9 cellular contexts compared by ENCODE assay signal in genomic region chr2:173264603-173265366, GRCh38.
DNase-seq lines count a peak whose midpoint lies in the region; ATAC-seq and TF ChIP-seq lines count a peak whose summit lies in the region.
"Had no signal": no experiment of that assay in that cellular context is flagged by ENCODE, and none has a peak within 500 bp of the region (broad histone marks: within the 10 kb centered on the region; RNA-seq: fewer than 3 reads in every experiment).

No MANE protein-coding gene starts in this region.

- H3K4me1 Mint-ChIP-seq in activated CD4-positive, alpha-beta memory T cell treated with anti-CD3 and anti-CD28 coated beads for 36 hours (ENCODE audit: low read depth): peaks cover 12% of the 10 kb centered on the region
- H3K4me1 Mint-ChIP-seq in naive thymus-derived CD8-positive, alpha-beta T cell: peaks cover 9 to 21% (median 18%) of the 10 kb centered on the region in 4 donors

- H3K4me3 ChIP-seq in colonic mucosa: no peak overlapping the region

- H3K27me3 ChIP-seq in colonic mucosa: no peaks in the 10 kb centered on the region

- ATAC-seq in GM19452 (IDR thresholded peaks at IDR 0.05; ENCODE audit: unreplicated experiment) (peak; percentile 98), HG03354 (IDR thresholded peaks at IDR 0.05; ENCODE audit: poor library complexity, severe bottlenecking, unreplicated experiment) (peak; percentile 99)
- peak; percentile 88 to 92 for ATAC-seq in naive thymus-derived CD8-positive, alpha-beta T cell

- intact Hi-C loops in activated CD4-positive, alpha-beta memory T cell treated with anti-CD3 and anti-CD28 coated beads for 36 hours (cut with micrococcal nuclease): loop anchor here (1.0 kb wide), 1 partner anchor 22 kb away; no protein-coding TSS in a partner anchor
- intact Hi-C loops in colonic mucosa (cut with DNase I): no loop called here

- peaks cover 8% of the 10 kb centered on the region for H3K27me3 Mint-ChIP-seq in activated CD4-positive, alpha-beta memory T cell treated with anti-CD3 and anti-CD28 coated beads for 36 hours
- no peaks in the 10 kb centered on the region for H3K27me3 Mint-ChIP-seq in naive thymus-derived CD8-positive, alpha-beta T cell

- H3K36me3 Mint-ChIP-seq in activated CD4-positive, alpha-beta memory T cell treated with anti-CD3 and anti-CD28 coated beads for 36 hours: no peaks in the 10 kb centered on the region
- H3K36me3 Mint-ChIP-seq in naive thymus-derived CD8-positive, alpha-beta T cell: no peaks in the 10 kb centered on the region

- no peak overlapping the region for H3K27ac Mint-ChIP-seq in activated CD4-positive, alpha-beta memory T cell treated with anti-CD3 and anti-CD28 coated beads for 36 hours
- peak overlapping the region; percentile 30 to 94 (median 88) for H3K27ac Mint-ChIP-seq in naive thymus-derived CD8-positive, alpha-beta T cell

- no peak overlapping the region for H3K27ac ChIP-seq in colonic mucosa
- H3K27ac ChIP-seq: parathyroid adenoma had no signal

- POLR2A ChIA-PET in activated CD4-positive, alpha-beta memory T cell treated with anti-CD3 and anti-CD28 coated beads for 36 hours (lab: Charles Lee): no interaction called here
- POLR2A ChIA-PET in naive thymus-derived CD8-positive, alpha-beta T cell (lab: Charles Lee): no interaction called here

- no peaks in the 10 kb centered on the region for H3K9me3 ChIP-seq in colonic mucosa

- no peak overlapping the region for H3K9ac ChIP-seq in colonic mucosa (ENCODE audit: low read depth in 2 of 2, low read length in 2 of 2)
- H3K9ac ChIP-seq: parathyroid adenoma had no signal

- no peak for TF ChIP-seq CTCF in colonic mucosa (IDR thresholded peaks at IDR 0.05)

- peak; percentile 94 for DNase-seq in GF-D8 (lab: John Stamatoyannopoulos, UW)
- DNase-seq in activated CD4-positive, alpha-beta memory T cell treated with anti-CD3 and anti-CD28 coated beads for 36 hours: peak; percentile 55
- DNase-seq in naive thymus-derived CD8-positive, alpha-beta T cell: peak in 5 of 10 donors; percentile 21 to 62 (median 36)
- DNase-seq in hepatic stellate cell (ENCODE audit: low spot score): no peak
- DNase-seq in COLO668 (lab: John Stamatoyannopoulos, UW; ENCODE audit: unreplicated experiment): no peak
- no peak for DNase-seq in colonic mucosa

- peak overlapping the region; percentile 14 for H3K4me3 Mint-ChIP-seq in activated CD4-positive, alpha-beta memory T cell treated with anti-CD3 and anti-CD28 coated beads for 36 hours
- H3K4me3 Mint-ChIP-seq in naive thymus-derived CD8-positive, alpha-beta T cell: peak overlapping the region; percentile 70 to 90 (median 81)

- no peaks in the 10 kb centered on the region for H3K36me3 ChIP-seq in colonic mucosa

- H3K9me3 Mint-ChIP-seq in activated CD4-positive, alpha-beta memory T cell treated with anti-CD3 and anti-CD28 coated beads for 36 hours: no peaks in the 10 kb centered on the region
- no peaks in the 10 kb centered on the region for H3K9me3 Mint-ChIP-seq in naive thymus-derived CD8-positive, alpha-beta T cell

- CTCF ChIA-PET in activated CD4-positive, alpha-beta memory T cell treated with anti-CD3 and anti-CD28 coated beads for 36 hours (lab: Charles Lee): no interaction called here

- no peaks in the 10 kb centered on the region for H3K4me1 ChIP-seq in colonic mucosa
- H3K4me1 ChIP-seq: parathyroid adenoma had no signal

Comparison
In these comparisons a context has a peak if more than half of its experiments do, and no peak if none do; other contexts are left out.
1. DNase-seq: peak in GF-D8 (single experiment) and activated CD4-positive, alpha-beta memory T cell treated with anti-CD3 and anti-CD28 coated beads for 36 hours (single experiment); none in hepatic stellate cell (single experiment), COLO668 (single experiment) and colonic mucosa (single experiment).
2. Peak in every context shown above with its lines, with median percentiles within 50 percentile points of each other: ATAC-seq.